Comparison of ENCODE assay signal across 9 cellular contexts in the genomic region with DNA sequence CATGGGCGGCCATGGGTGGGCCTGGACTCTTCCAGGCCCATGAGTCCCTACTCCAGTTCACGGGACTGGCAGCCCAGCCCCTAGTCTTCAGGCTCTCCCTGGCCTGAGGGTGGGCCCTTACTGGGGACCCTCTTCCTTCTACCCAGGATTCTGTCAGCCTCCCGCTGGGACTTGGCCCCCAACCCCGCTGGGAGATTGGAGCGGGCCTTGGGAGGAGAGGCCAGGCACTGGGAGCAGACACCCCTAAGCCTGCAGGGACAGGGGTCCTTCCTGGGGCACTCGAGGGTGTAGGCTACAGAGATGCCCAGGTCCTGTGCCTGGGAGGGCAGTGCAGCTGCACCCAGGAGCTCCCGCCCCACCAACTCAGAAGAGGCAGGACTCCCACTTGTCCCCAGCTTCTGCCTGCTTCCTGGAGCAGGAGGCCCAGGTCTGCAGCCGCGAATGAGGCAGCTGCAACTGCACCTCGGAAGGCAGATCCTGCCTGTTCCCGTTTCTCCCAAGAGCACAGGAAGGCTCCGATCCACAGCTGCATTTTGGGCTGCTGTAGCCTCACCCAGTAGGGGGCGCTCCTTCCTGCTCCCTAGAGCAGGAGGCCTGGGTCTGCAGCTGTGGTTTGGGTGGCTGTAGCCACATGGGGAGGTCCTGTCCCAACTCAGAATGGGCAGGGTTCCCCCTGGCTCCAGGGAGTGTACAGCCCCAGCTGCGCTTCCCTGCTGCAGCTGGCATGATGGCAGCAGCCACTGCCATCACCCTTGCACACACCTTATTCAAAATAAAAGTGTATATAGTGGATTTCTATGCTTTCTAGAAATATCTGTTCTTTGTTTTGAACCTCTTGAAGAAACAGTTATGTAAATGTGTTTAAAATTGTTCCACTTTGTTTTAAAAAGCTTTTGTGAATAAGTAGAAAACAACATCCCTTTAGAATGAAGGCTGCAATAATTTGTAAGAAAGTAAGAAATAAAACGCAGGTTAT. TPM values are rescaled to one million over a fixed set of nuclear protein-coding genes. Genes with fewer than 3 reads are reported as not detected.
DNase-seq lines count a peak whose midpoint lies in the region; ATAC-seq and TF ChIP-seq lines count a peak whose summit lies in the region.
"Had no signal": no experiment of that assay in that cellular context is flagged by ENCODE, and none has a peak within 500 bp of the region (broad histone marks: within the 10 kb centered on the region; RNA-seq: fewer than 3 reads in every experiment).

No MANE protein-coding gene starts in this region.

- ATAC-seq in body of pancreas (no peak), lung (ENCODE audit: insufficient read depth, low FRiP score) (no peak), HG03571 (IDR thresholded peaks at IDR 0.05; ENCODE audit: unreplicated experiment) (no peak)

- H3K4me1 ChIP-seq in body of pancreas = no peaks in the 10 kb centered on the region
- H3K4me1 ChIP-seq in lung (ENCODE audit: control insufficient read depth in 2 of 2, insufficient read depth in 2 of 2, low read length in 2 of 2) = no peaks in the 10 kb centered on the region

- H3K27ac ChIP-seq in body of pancreas = no peak overlapping the region
- H3K27ac ChIP-seq in lung (ENCODE audit: low read depth in 1 of 2, low read length in 1 of 2) = no peak overlapping the region

- no peaks in the 10 kb centered on the region for H3K27me3 Mint-ChIP-seq in type B pancreatic cell

- DNase-seq in SIG-M5 treated with dmso at 0.1 percent for 504 hours (lab: John Stamatoyannopoulos, UW; ENCODE audit: unreplicated experiment) (peak; percentile 14), SIG-M5 (lab: John Stamatoyannopoulos, UW) (no peak), SK-MEL-5 (ENCODE audit: low read depth, low spot score) (peak; percentile 76), body of pancreas (peak in 3 of 4 donors; percentile 19 to 42 (median 34)), lung (ENCODE audit: low spot score) (no peak), type B pancreatic cell (ENCODE audit: extremely low spot score, unreplicated experiment) (no peak), NCI-H146 treated with DMSO at 0.1 percent for 48 hours (lab: John Stamatoyannopoulos, UW; ENCODE audit: unreplicated experiment) (no peak)

- H3K4me3 ChIP-seq in body of pancreas = no peak overlapping the region
- no peak overlapping the region for H3K4me3 ChIP-seq in lung

- no peak overlapping the region for H3K27ac Mint-ChIP-seq in type B pancreatic cell
- H3K27ac Mint-ChIP-seq: activated naive CD8-positive, alpha-beta T cell had no signal

- H3K36me3 ChIP-seq in body of pancreas (replicated peaks in 1 of 2; ENCODE audit: insufficient read depth in 1 of 2, low read depth in 2 of 2) = no peaks in the 10 kb centered on the region
- no peaks in the 10 kb centered on the region for H3K36me3 ChIP-seq in lung (ENCODE audit: control insufficient read depth in 2 of 2, insufficient read depth in 2 of 2, low read length in 2 of 2)

- H3K9me3 ChIP-seq in body of pancreas = no peaks in the 10 kb centered on the region
- peaks cover 0 to 2% of the 10 kb centered on the region in 2 donors for H3K9me3 ChIP-seq in lung (ENCODE audit: control insufficient read depth in 2 of 2, insufficient read depth in 1 of 2, low read length in 1 of 2)

- intact Hi-C loops in body of pancreas (cut with DNase I) = no loop called here

- WGBS in body of pancreas, 2 donors = 52 to 76% methylated on average over 10 to 15 of the region's 15 CpGs
- WGBS in lung, 2 donors = 61 to 64% methylated on average over 15 of the region's 15 CpGs

- H3K36me3 Mint-ChIP-seq in type B pancreatic cell = no peaks in the 10 kb centered on the region
- H3K36me3 Mint-ChIP-seq: activated naive CD8-positive, alpha-beta T cell had no signal

- TF ChIP-seq POLR2A in body of pancreas (IDR thresholded peaks at IDR 0.05) = no peak

- H3K4me3 Mint-ChIP-seq in type B pancreatic cell = no peak overlapping the region
- H3K4me3 Mint-ChIP-seq: activated naive CD8-positive, alpha-beta T cell had no signal

- TF ChIP-seq CTCF in body of pancreas (IDR thresholded peaks at IDR 0.05) (peak in 6 of 7 experiments; percentile 12 to 38 (median 26)), lung (IDR thresholded peaks at IDR 0.05; ENCODE audit: control extremely low read depth, extremely low read depth) (peak; percentile 6), type B pancreatic cell (conservative IDR thresholded peaks at IDR 0.05) (peak; percentile 73)

- H3K27me3 ChIP-seq in body of pancreas (no peaks in the 10 kb centered on the region), lung (ENCODE audit: control insufficient read depth, insufficient read depth) (no peaks in the 10 kb centered on the region)

- in situ Hi-C loops in SK-MEL-5 (cut with HindIII; ENCODE audit: low pct_unique_long_range_greater_than_20kb, low sequenced_read_pairs) = no loop called here

- H3K9me3 Mint-ChIP-seq in type B pancreatic cell = no peaks in the 10 kb centered on the region

- peaks cover 17% of the 10 kb centered on the region for H3K4me1 Mint-ChIP-seq in type B pancreatic cell (ENCODE audit: unreplicated experiment)

RNA-seq across cellular contexts. Expression of gene TEX26, which starts 46.8 kb away (rescaled TPM):
- total RNA-seq in SK-MEL-5 (2014; rRNA removed; shearing (Covaris generic)) = not detected in 2 replicates
- polyA plus RNA-seq in SK-MEL-5 (2015; cell fraction: cytosol; rRNA removed) = not detected in 2 replicates
- polyA plus RNA-seq in SK-MEL-5 (2015; cell fraction: nucleus; rRNA removed) = not detected in 2 replicates
- total RNA-seq in body of pancreas (not detected), lung (1 to 10 TPM in 1 of 2 donors, not detected in 1; 6.2 TPM), type B pancreatic cell (ENCODE audit: low replicate concordance) (not detected in 2 replicates)
- 1 to 10 TPM in 1 of 2 donors, under 1 TPM in 1; 0.67 to 2.5 TPM for polyA plus RNA-seq in lung

Comparison
In these comparisons a context has a peak if more than half of its experiments do, and no peak if none do; other contexts are left out.
1. DNase-seq: peak in SIG-M5 treated with dmso at 0.1 percent for 504 hours (single experiment), SK-MEL-5 (single experiment) and body of pancreas (3 of 4); none in SIG-M5 (single experiment), lung (single experiment), type B pancreatic cell (single experiment) and NCI-H146 treated with DMSO at 0.1 percent for 48 hours (single experiment).
2. CTCF ChIP-seq: peak in every context shown above with its lines; median percentile 73 in type B pancreatic cell; 26 in body of pancreas; 6 in lung.